ENCODE assay signal across 1 cellular context in the genomic region with DNA sequence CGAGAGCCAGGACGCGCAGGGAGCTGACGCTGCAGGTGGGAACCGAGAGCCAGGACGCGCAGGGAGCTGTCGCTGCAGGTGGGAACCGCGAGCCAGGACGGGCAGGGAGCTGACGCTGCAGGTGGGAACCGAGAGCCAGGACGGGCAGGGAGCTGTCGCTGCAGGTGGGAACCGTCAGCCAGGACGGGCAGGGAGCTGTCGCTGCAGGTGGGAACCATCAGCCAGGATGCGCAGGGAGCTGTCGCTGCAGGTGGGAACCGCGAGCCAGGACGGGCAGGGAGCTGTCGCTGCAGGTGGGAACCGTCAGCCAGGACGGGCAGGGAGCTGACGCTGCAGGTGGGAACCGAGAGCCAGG. TPM values are rescaled to one million over a fixed set of nuclear protein-coding genes. Genes with fewer than 3 reads are reported as not detected.
"Had no signal": no experiment of that assay in that cellular context is flagged by ENCODE, and none has a peak within 500 bp of the region (broad histone marks: within the 10 kb centered on the region; RNA-seq: fewer than 3 reads in every experiment).

No MANE protein-coding gene starts in this region.

RNA-seq across cellular contexts. Expression of gene PLD4, which starts 19.1 kb away (rescaled TPM):
- total RNA-seq: vagina had no signal
